ENCODE assay signal across 28 cellular contexts in the genomic region with DNA sequence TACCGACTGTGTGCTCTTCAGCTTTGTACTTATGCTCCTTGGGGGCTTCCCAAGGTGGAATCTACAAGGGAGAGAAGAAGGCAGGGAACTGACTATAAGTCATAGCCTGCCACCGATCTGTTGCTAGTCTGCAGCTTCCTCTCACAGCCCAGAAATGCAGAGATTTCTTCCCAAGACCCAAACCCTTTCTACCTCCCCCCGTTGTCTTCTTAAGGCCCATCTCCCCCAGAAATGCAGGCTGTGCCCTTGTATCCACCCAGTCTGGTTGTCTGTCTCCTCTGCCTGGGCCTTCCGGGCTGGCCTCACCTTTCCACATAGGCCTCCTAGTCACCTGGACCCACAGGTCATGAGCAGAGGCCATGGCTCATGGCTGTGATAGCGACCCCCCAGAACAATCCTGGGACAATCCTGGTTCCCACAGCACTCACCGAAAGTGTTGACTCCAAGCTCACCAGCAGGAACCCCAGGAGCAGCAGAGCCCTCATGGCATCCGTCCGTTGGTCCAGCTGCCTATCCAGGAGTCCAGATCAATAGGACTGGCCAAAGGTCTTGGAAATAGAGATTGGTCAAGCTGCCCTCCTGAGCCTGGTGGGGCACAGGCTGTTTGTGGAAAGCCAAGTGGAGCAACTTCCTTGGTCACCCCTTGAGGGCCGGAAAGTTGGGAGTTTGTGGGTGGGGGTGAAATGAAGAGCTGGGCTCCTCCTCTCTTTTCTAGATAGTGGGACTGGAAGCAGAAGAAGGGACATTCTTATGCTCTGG. TPM values are rescaled to one million over a fixed set of nuclear protein-coding genes. Genes with fewer than 3 reads are reported as not detected.
DNase-seq lines count a peak whose midpoint lies in the region; ATAC-seq and TF ChIP-seq lines count a peak whose summit lies in the region.
"Had no signal": no experiment of that assay in that cellular context is flagged by ENCODE, and none has a peak within 500 bp of the region (broad histone marks: within the 10 kb centered on the region; RNA-seq: fewer than 3 reads in every experiment).

Gene F12 (minus strand): TSS at position 522 of the 759 bp plus-strand sequence. CDS start 37 bp downstream, at position 485.

- no TSS peak for BruUV-seq in HCT116 (replicated peaks; lab: Mats Ljungman, UMichigan)
- BruUV-seq in A673 (replicated peaks; lab: Mats Ljungman, UMichigan), result no TSS peak

- no peaks in the 10 kb centered on the region for H3K36me3 ChIP-seq in CD8-positive, alpha-beta memory T cell (ENCODE audit: insufficient read depth, low read length)
- H3K36me3 ChIP-seq in HCT116 (ENCODE audit: control insufficient read depth in 1 of 2, insufficient read depth in 2 of 2, low read length in 2 of 2), result no peaks in the 10 kb centered on the region
- no peaks in the 10 kb centered on the region for H3K36me3 ChIP-seq in colonic mucosa
- no peaks in the 10 kb centered on the region for H3K36me3 ChIP-seq in A673 (ENCODE audit: insufficient read depth, low read length, poor library complexity, severe bottlenecking)
- H3K36me3 ChIP-seq: esophagus muscularis mucosa, MG63, neutrophil, uterus had no signal

- no peaks in the 10 kb centered on the region for H3K9me3 ChIP-seq in CD8-positive, alpha-beta memory T cell (ENCODE audit: low read length)
- H3K9me3 ChIP-seq in HCT116 (ENCODE audit: control insufficient read depth in 1 of 2, insufficient read depth in 1 of 2, low read depth in 1 of 2, low read length in 2 of 2) (no peaks in the 10 kb centered on the region), colonic mucosa (no peaks in the 10 kb centered on the region), A673 (ENCODE audit: low read depth, low read length, poor library complexity, severe bottlenecking) (no peaks in the 10 kb centered on the region)
- H3K9me3 ChIP-seq: esophagus muscularis mucosa, MG63, neutrophil, psoas muscle, testis, uterus had no signal

- POLR2A ChIA-PET in CD8-positive, alpha-beta memory T cell (lab: Charles Lee), result interaction anchor here (0.7 to 1.7 kb wide), 6 partner anchors 18 to 67 kb away, joined by 3 to 7 read pairs (median 3); partner anchors contain the start of gene GRK6
- POLR2A ChIA-PET in HCT116 (lab: Charles Lee) (no interaction called here), A673 (lab: Charles Lee; ENCODE audit: low non-redundant PET) (no interaction called here)

- DNase-seq in CD8-positive, alpha-beta memory T cell, result no peak
- DNase-seq in HCT116 (ENCODE audit: low read depth, low spot score) (no peak), colonic mucosa (no peak), mucosa of gallbladder (ENCODE audit: low spot score) (no peak), glomerular visceral epithelial cell (ENCODE audit: extremely low spot score) (no peak), omental fat pad (ENCODE audit: low spot score) (no peak), A673 (ENCODE audit: low spot score) (no peak)
- DNase-seq: activated CD4-positive, alpha-beta T cell treated with anti-CD3 and anti-CD28 coated beads for 36 hours; activated CD8-positive, alpha-beta memory T cell treated with anti-CD3 and anti-CD28 coated beads for 24 hours; activated naive CD4-positive, alpha-beta T cell treated with anti-CD3 and anti-CD28 coated beads for 36 hours; amniotic stem cell; CD4-positive, alpha-beta memory T cell; effector CD8-positive, alpha-beta T cell; foreskin melanocyte; H7; KBM-7; mesenchymal stem cell; MG63; NCI-H1417; NCI-H2081 treated with DMSO at 0.1 percent for 48 hours; NCI-H446; psoas muscle; stimulated activated naive CD8-positive, alpha-beta T cell treated with anti-CD3 and anti-CD28 coated beads, Interleukin-15, Interleukin-2, amounts not matched to agents 100 U/mL and 50 U/mL, for 24 hours; testis; uterus had no signal

- H3K36me3 Mint-ChIP-seq in CD8-positive, alpha-beta memory T cell, result no peaks in the 10 kb centered on the region
- H3K36me3 Mint-ChIP-seq: CD4-positive, alpha-beta memory T cell had no signal

- H3K79me2 ChIP-seq in HCT116 (ENCODE audit: insufficient read depth, low read length), result no peaks in the 10 kb centered on the region

- no peaks in the 10 kb centered on the region for H3K27me3 ChIP-seq in CD8-positive, alpha-beta memory T cell (ENCODE audit: insufficient read depth, low read length, poor library complexity, severe bottlenecking)
- H3K27me3 ChIP-seq in HCT116 (ENCODE audit: insufficient read depth, low read length) (no peaks in the 10 kb centered on the region), colonic mucosa (no peaks in the 10 kb centered on the region), A673 (replicated peaks; ENCODE audit: insufficient read depth, low read depth, low read length, poor library complexity) (no peaks in the 10 kb centered on the region)
- H3K27me3 ChIP-seq: neutrophil, testis had no signal

- no peak for TF ChIP-seq POLR2A in HCT116 (IDR thresholded peaks at IDR 0.05; ENCODE audit: borderline replicate concordance, extremely low read depth, insufficient read depth, insufficient read length)

- peak within 1 kb of the TSS in 6 of 7 donors; percentile 2 to 54 (median 8) for H3K4me3 Mint-ChIP-seq in CD8-positive, alpha-beta memory T cell
- H3K4me3 Mint-ChIP-seq: activated CD4-positive, alpha-beta T cell treated with anti-CD3 and anti-CD28 coated beads for 36 hours; activated naive CD4-positive, alpha-beta T cell treated with anti-CD3 and anti-CD28 coated beads for 36 hours had no signal

- H3K27me3 Mint-ChIP-seq in CD8-positive, alpha-beta memory T cell, result peaks cover 0 to 1% of the 10 kb centered on the region in 2 donors
- H3K27me3 Mint-ChIP-seq: activated CD4-positive, alpha-beta T cell treated with anti-CD3 and anti-CD28 coated beads for 36 hours; CD4-positive, alpha-beta memory T cell had no signal

- no peaks in the 10 kb centered on the region for H3K9me3 Mint-ChIP-seq in CD8-positive, alpha-beta memory T cell
- H3K9me3 Mint-ChIP-seq: activated naive CD4-positive, alpha-beta T cell treated with anti-CD3 and anti-CD28 coated beads for 36 hours; CD4-positive, alpha-beta memory T cell had no signal

- H3K27ac ChIP-seq in CD8-positive, alpha-beta memory T cell (ENCODE audit: low read depth, low read length), result no peak within 1 kb of the TSS
- H3K27ac ChIP-seq in HCT116 (ENCODE audit: low read depth, low read length), result no peak within 1 kb of the TSS
- no peak within 1 kb of the TSS for H3K27ac ChIP-seq in colonic mucosa
- H3K27ac ChIP-seq in A673 (ENCODE audit: low read depth, low read length, poor library complexity, severe bottlenecking), result no peak within 1 kb of the TSS
- H3K27ac ChIP-seq: esophagus muscularis mucosa, neutrophil, psoas muscle, testis, uterus had no signal

- ATAC-seq in HCT116 (no peak), omental fat pad (ENCODE audit: low FRiP score) (no peak)
- ATAC-seq: activated CD4-positive, alpha-beta T cell treated with anti-CD3 and anti-CD28 coated beads for 36 hours; psoas muscle; SK-N-SH treated with all-trans-retinoic acid at 6 μM for 48 hours; stimulated activated naive CD8-positive, alpha-beta T cell treated with anti-CD3 and anti-CD28 coated beads, Interleukin-15, Interleukin-2, amounts not matched to agents 100 U/mL and 50 U/mL, for 24 hours had no signal

- H3K4me2 ChIP-seq in HCT116 (ENCODE audit: low read length), result no peak within 1 kb of the TSS

- TF ChIP-seq RAD21 in HCT116 (IDR thresholded peaks at IDR 0.05; ENCODE audit: low read depth), result no peak

- intact Hi-C loops in HCT116 (cut with micrococcal nuclease), result no loop called here
- intact Hi-C loops in colonic mucosa (cut with DNase I), result loop anchor here (5.0 kb wide), 1 partner anchor 88 kb away; the partner anchor contains the start of gene PDLIM7
- intact Hi-C loops in A673 (cut with micrococcal nuclease; ENCODE audit: unreplicated experiment), result no loop called here

- H3K9me2 ChIP-seq in HCT116 (ENCODE audit: insufficient read depth), result no peaks in the 10 kb centered on the region

- RAD21 ChIA-PET in HCT116 (lab: Charles Lee; ENCODE audit: low non-redundant PET in 1 of 2, low total read pairs in 2 of 2, uncharacterized antibody in 2 of 2, unreplicated experiment in 2 of 2), result no interaction called here

- CTCF ChIA-PET in CD8-positive, alpha-beta memory T cell (lab: Charles Lee), result interaction anchor here (1.0 to 12.4 kb wide), 11 partner anchors 15 to 92 kb away, joined by 3 to 307 read pairs (median 5); partner anchors contain the start of genes GRK6 and PRR7
- CTCF ChIA-PET in HCT116 (lab: Charles Lee) (no interaction called here), A673 (lab: Charles Lee) (interaction anchor here (0.5 kb wide), 1 partner anchor 30 kb away, joined by 5 read pairs; no protein-coding TSS in a partner anchor)

- TF ChIP-seq CTCF in HCT116 (IDR thresholded peaks at IDR 0.05 in 2 of 3, conservative IDR thresholded peaks at IDR 0.05 in 1 of 3; ENCODE audit: borderline replicate concordance in 1 of 3, insufficient read depth in 1 of 3, low read depth in 2 of 3, low read length in 2 of 3) (no peak), colonic mucosa (IDR thresholded peaks at IDR 0.05) (no peak), omental fat pad (IDR thresholded peaks at IDR 0.05) (no peak), A673 (conservative IDR thresholded peaks at IDR 0.05; ENCODE audit: low read depth, low read length) (no peak)

- no peak within 1 kb of the TSS for H2AFZ ChIP-seq in HCT116 (ENCODE audit: low read depth, low read length, poor library complexity, severe bottlenecking)

- peaks cover 45% of the 10 kb centered on the region for H3K4me1 ChIP-seq in CD8-positive, alpha-beta memory T cell (ENCODE audit: insufficient read depth, low read length)
- H3K4me1 ChIP-seq in HCT116 (ENCODE audit: control insufficient read depth in 1 of 2, insufficient read depth in 2 of 2, low read length in 2 of 2), result peaks cover 7 to 13% of the 10 kb centered on the region in 2 experiments; a peak in 3 of 4 replicates
- H3K4me1 ChIP-seq in colonic mucosa, result peaks cover 8% of the 10 kb centered on the region
- H3K4me1 ChIP-seq in A673 (ENCODE audit: insufficient read depth, low read length, poor library complexity, severe bottlenecking), result peaks cover 3% of the 10 kb centered on the region

- H3K9ac ChIP-seq in HCT116 (ENCODE audit: low read length) (no peak within 1 kb of the TSS), colonic mucosa (ENCODE audit: low read depth in 2 of 2, low read length in 2 of 2) (no peak within 1 kb of the TSS)

- H3K4me1 Mint-ChIP-seq in CD8-positive, alpha-beta memory T cell, result peaks cover 37 to 67% (median 44%) of the 10 kb centered on the region in 3 donors

- H3K4me3 ChIP-seq in CD8-positive, alpha-beta memory T cell (ENCODE audit: low read length), result no peak within 1 kb of the TSS
- H3K4me3 ChIP-seq in HCT116 (replicated peaks in 1 of 2; ENCODE audit: low read depth in 1 of 2, low read length in 2 of 2) (no peak within 1 kb of the TSS), colonic mucosa (no peak within 1 kb of the TSS), A673 (ENCODE audit: low read depth, low read length, poor library complexity, severe bottlenecking) (no peak within 1 kb of the TSS)
- H3K4me3 ChIP-seq: esophagus muscularis mucosa, MG63, psoas muscle, testis, uterus had no signal

- H3K27ac Mint-ChIP-seq in CD8-positive, alpha-beta memory T cell, result peak within 1 kb of the TSS in 5 of 8 donors; percentile 10 to 81 (median 40)
- H3K27ac Mint-ChIP-seq: activated CD4-positive, alpha-beta T cell treated with anti-CD3 and anti-CD28 coated beads for 36 hours; activated naive CD4-positive, alpha-beta T cell treated with anti-CD3 and anti-CD28 coated beads for 36 hours had no signal

- no peaks in the 10 kb centered on the region for H4K20me1 ChIP-seq in HCT116 (ENCODE audit: insufficient read depth)

RNA-seq across cellular contexts. Expression of gene F12, which starts in this region (rescaled TPM):
- total RNA-seq in CD8-positive, alpha-beta memory T cell, result 10 to 100 TPM in 1 of 2 experiments, 1 to 10 TPM in 1; 9.2 to 10.3 TPM
- 1.9 TPM for polyA plus RNA-seq in CD8-positive, alpha-beta memory T cell
- total RNA-seq in HCT116 (2021; ENCODE audit: unreplicated experiment), result 30.0 TPM
- 46.8 and 58.1 TPM in 2 replicates for polyA plus RNA-seq in HCT116 (2012)
- total RNA-seq in colonic mucosa, result 10 to 100 TPM; 14.7 to 34.0 TPM
- 15.3 TPM for total RNA-seq in mucosa of gallbladder
- total RNA-seq in omental fat pad, result 1 to 10 TPM in 1 of 4 donors, under 1 TPM in 3; 0.38 to 3.0 (median 0.63) TPM
- total RNA-seq in A673 (2021), result 0.81 TPM in 1 of 2 replicates, not detected in the other
- total RNA-seq: CD4-positive, alpha-beta memory T cell had no signal
